ENCODE assay signal across 19 cellular contexts in the genomic region with DNA sequence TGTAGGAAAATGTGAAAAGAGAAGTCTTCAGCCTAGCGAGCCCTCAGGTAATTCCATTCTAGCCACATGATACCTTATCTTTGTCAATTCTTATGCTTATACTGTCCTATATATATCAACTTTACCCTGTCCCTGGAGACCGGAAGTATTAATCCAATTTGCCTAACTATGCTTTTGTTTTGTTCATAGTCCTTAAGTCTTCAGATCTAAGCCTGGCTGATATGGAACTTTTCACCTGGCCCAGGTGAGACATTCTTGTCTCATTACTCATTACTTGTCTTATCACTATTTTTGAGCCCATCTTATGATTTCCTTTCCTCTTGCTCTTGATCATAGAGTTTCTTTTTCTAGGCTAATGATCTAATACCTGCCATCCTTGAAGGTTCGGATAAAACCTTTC.
DNase-seq lines count a peak whose midpoint lies in the region; FAIRE-seq and TF ChIP-seq lines count a peak whose summit lies in the region.
"Had no signal": no experiment of that assay in that cellular context is flagged by ENCODE, and none has a peak within 500 bp of the region (broad histone marks: within the 10 kb centered on the region; RNA-seq: fewer than 3 reads in every experiment).

No MANE protein-coding gene starts in this region.

- H3K4me2 ChIP-seq in H1 (ENCODE audit: insufficient read depth in 1 of 2, low read depth in 2 of 2, low read length in 2 of 2) = no peak overlapping the region
- no peak overlapping the region for H3K4me2 ChIP-seq in mesendoderm (ENCODE audit: low read length)
- H3K4me2 ChIP-seq: A549 had no signal

- H3K4me3 ChIP-seq in H1 (ENCODE audit: extremely low read depth in 1 of 4, insufficient read depth in 2 of 4, low read depth in 3 of 4, low read length in 4 of 4) (no peak overlapping the region), mesendoderm (ENCODE audit: low read length) (no peak overlapping the region)
- H3K4me3 ChIP-seq: A549 had no signal

- TF ChIP-seq RAD21 in H1 (IDR thresholded peaks at IDR 0.05 in 1 of 2, conservative IDR thresholded peaks at IDR 0.05 in 1 of 2; ENCODE audit: low read depth in 2 of 2, low read length in 2 of 2) = no peak

- TF ChIP-seq POLR2A in H1 (IDR thresholded peaks at IDR 0.05; ENCODE audit: control extremely low read depth in 1 of 2, low read depth in 2 of 2, low read length in 2 of 2) = no peak

- H3K9ac ChIP-seq in H1 (replicated peaks in 1 of 4; ENCODE audit: extremely low read depth in 1 of 4, low read depth in 3 of 4, low read length in 3 of 4) (no peak overlapping the region), mesendoderm (ENCODE audit: low read length) (no peak overlapping the region)

- H3K23ac ChIP-seq in H1 (ENCODE audit: insufficient read length) (no peak overlapping the region), mesendoderm (ENCODE audit: low read length) (no peak overlapping the region)

- TF ChIP-seq EP300 in H1 (IDR thresholded peaks at IDR 0.05; ENCODE audit: borderline replicate concordance in 1 of 2, low read depth in 2 of 2, low read length in 2 of 2) = no peak

- no peaks in the 10 kb centered on the region for H3K79me1 ChIP-seq in H1 (ENCODE audit: low read depth, low read length)
- no peaks in the 10 kb centered on the region for H3K79me1 ChIP-seq in mesendoderm (ENCODE audit: low read length)

- H4K8ac ChIP-seq in H1 (ENCODE audit: extremely low read depth, insufficient read depth, low read length) (no peak overlapping the region), mesendoderm (ENCODE audit: low read depth, low read length) (no peak overlapping the region)

- H4K5ac ChIP-seq in H1 (ENCODE audit: insufficient read length, low read depth, low read length) (no peak overlapping the region), mesendoderm (ENCODE audit: low read length) (no peak overlapping the region)

- no peaks in the 10 kb centered on the region for H3K9me3 ChIP-seq in H1 (ENCODE audit: insufficient read depth in 2 of 2, low read depth in 1 of 2, low read length in 1 of 2)
- H3K9me3 ChIP-seq: A549, Caco-2 had no signal

- H3K27ac ChIP-seq in H1 (ENCODE audit: low read depth, low read length) (no peak overlapping the region), mesendoderm (ENCODE audit: low read depth, low read length) (no peak overlapping the region)
- H3K27ac ChIP-seq: 22Rv1, A549, C4-2B had no signal

- H2AK5ac ChIP-seq in H1 (ENCODE audit: low read depth, low read length) (no peak overlapping the region), mesendoderm (ENCODE audit: low read length) (no peak overlapping the region)

- no peaks in the 10 kb centered on the region for H3K9me3 Mint-ChIP-seq in chondrocyte (ENCODE audit: low read depth)
- H3K9me3 Mint-ChIP-seq: CD4-positive, alpha-beta T cell; IgD-negative memory B cell had no signal

- H2BK120ac ChIP-seq in H1 (replicated peaks; ENCODE audit: low read depth, low read length) (no peak overlapping the region), mesendoderm (ENCODE audit: low read depth, low read length) (no peak overlapping the region)

- no peak overlapping the region for H2AFZ ChIP-seq in H1 (ENCODE audit: low read length)

- H3K4me1 ChIP-seq in H1 (replicated peaks in 1 of 4; ENCODE audit: control insufficient read depth in 3 of 4, insufficient read depth in 4 of 4, low read length in 3 of 4) = peaks cover 0 to 12% (median 1%) of the 10 kb centered on the region in 4 experiments; a peak in 2 of 7 replicates
- H3K4me1 ChIP-seq in mesendoderm (ENCODE audit: control insufficient read depth, low read depth, low read length) = peaks cover 16% of the 10 kb centered on the region
- H3K4me1 ChIP-seq: A549 had no signal

- peak; percentile 23 for DNase-seq in NCI-H82 (lab: John Stamatoyannopoulos, UW)
- no peak for DNase-seq in NCI-H82 treated with DMSO at 0.1 percent for 48 hours (lab: John Stamatoyannopoulos, UW; ENCODE audit: unreplicated experiment)
- no peak for DNase-seq in H1 (ENCODE audit: low read depth in 1 of 2, low spot score in 2 of 2)
- DNase-seq in mesendoderm = peak; percentile 96
- no peak for DNase-seq in chondrocyte (ENCODE audit: low spot score)
- no peak for DNase-seq in activated naive CD4-positive, alpha-beta T cell treated with Interleukin-2 at 50 U/mL for 16 hours
- DNase-seq in NCI-H524 treated with DMSO at 0.1 percent for 48 hours (lab: John Stamatoyannopoulos, UW) = no peak
- DNase-seq: AML-193; Caco-2; CD4-positive, alpha-beta T cell had no signal

- no peaks in the 10 kb centered on the region for H3K36me3 Mint-ChIP-seq in chondrocyte (ENCODE audit: low read depth)
- H3K36me3 Mint-ChIP-seq: IgD-negative memory B cell had no signal

- H2BK15ac ChIP-seq in H1 (ENCODE audit: low read length) (no peak overlapping the region), mesendoderm (replicated peaks; ENCODE audit: low read depth) (no peak overlapping the region)

- H3K4me3 Mint-ChIP-seq in chondrocyte (ENCODE audit: unreplicated experiment) = no peak overlapping the region
- H3K4me3 Mint-ChIP-seq: CD4-positive, alpha-beta T cell; IgD-negative memory B cell had no signal

- no peak overlapping the region for H3K14ac ChIP-seq in H1 (ENCODE audit: insufficient read length)

- H4K91ac ChIP-seq in H1 (replicated peaks; ENCODE audit: insufficient read length, low read length) = no peak overlapping the region

- no peak overlapping the region for H2BK20ac ChIP-seq in H1 (ENCODE audit: low read length)

- H2BK5ac ChIP-seq in H1 (ENCODE audit: low read depth, low read length) (no peak overlapping the region), mesendoderm (ENCODE audit: low read length) (no peak overlapping the region)

- H3K27me3 ChIP-seq in H1 (replicated peaks in 1 of 4; ENCODE audit: control insufficient read depth in 3 of 4, extremely low read depth in 1 of 4, insufficient read depth in 3 of 4, low read length in 3 of 4) (no peaks in the 10 kb centered on the region), mesendoderm (ENCODE audit: insufficient read depth, low read length, poor library complexity) (no peaks in the 10 kb centered on the region)

- TF ChIP-seq CTCF in H1 (IDR thresholded peaks at IDR 0.05; ENCODE audit: control extremely low read depth in 1 of 3, insufficient read depth in 1 of 3, low read depth in 1 of 3, low read length in 3 of 3) = no peak
- TF ChIP-seq CTCF in chondrocyte (IDR thresholded peaks at IDR 0.05) = no peak

- no peaks in the 10 kb centered on the region for H3K4me1 Mint-ChIP-seq in chondrocyte (ENCODE audit: low read depth)
- H3K4me1 Mint-ChIP-seq: IgD-negative memory B cell had no signal

- no peaks in the 10 kb centered on the region for H3K23me2 ChIP-seq in H1 (ENCODE audit: low read depth, low read length)

- no peak overlapping the region for H3K27ac Mint-ChIP-seq in chondrocyte (ENCODE audit: unreplicated experiment)
- H3K27ac Mint-ChIP-seq: CD4-positive, alpha-beta T cell; IgD-negative memory B cell had no signal

- POLR2A ChIA-PET in H1 (lab: Charles Lee; ENCODE audit: partially characterized antibody) = no interaction called here

- no peak overlapping the region for H3K18ac ChIP-seq in H1 (ENCODE audit: extremely low read depth, low read length)
- H3K18ac ChIP-seq in mesendoderm (ENCODE audit: low read length) = no peak overlapping the region

- H3K56ac ChIP-seq in H1 (replicated peaks; ENCODE audit: insufficient read length, low read depth, low read length) = no peak overlapping the region
- H3K56ac ChIP-seq in mesendoderm (ENCODE audit: low read length) = no peak overlapping the region

- H3K36me3 ChIP-seq in H1 (ENCODE audit: control insufficient read depth in 2 of 4, insufficient read depth in 4 of 4, low read length in 3 of 4) = no peaks in the 10 kb centered on the region
- H3K36me3 ChIP-seq in mesendoderm (ENCODE audit: control insufficient read depth, insufficient read depth, low read length) = no peaks in the 10 kb centered on the region

- no peaks in the 10 kb centered on the region for H4K20me1 ChIP-seq in H1 (replicated peaks in 1 of 2; ENCODE audit: control insufficient read depth in 1 of 2, insufficient read depth in 2 of 2, low read length in 2 of 2)

- H3K27me3 Mint-ChIP-seq in chondrocyte (ENCODE audit: low read depth) = peaks cover 2% of the 10 kb centered on the region

- 91% methylated on average over 3 of the region's 3 CpGs; no CpG with 5 or more reads in 1 of the 2 experiments for WGBS in H1 (ENCODE audit: extremely low coverage in 1 of 2, insufficient coverage in 1 of 2, insufficient read length in 1 of 2, insufficient replicate concordance in 2 of 2, low coverage in 1 of 2, low lambda C conversion rate in 2 of 2, missing lambda C conversion rate in 1 of 2), 2 experiments
- WGBS in mesendoderm (ENCODE audit: extremely low coverage, insufficient coverage, low lambda C conversion rate) = no CpG with 5 or more reads among the region's 3 CpGs

- H2BK12ac ChIP-seq in H1 (ENCODE audit: low read depth, low read length) = no peak overlapping the region

- no peak overlapping the region for H3K4ac ChIP-seq in H1 (replicated peaks; ENCODE audit: insufficient read length, low read depth, low read length)
- H3K4ac ChIP-seq in mesendoderm (ENCODE audit: low read depth, low read length) = no peak overlapping the region

- H3K79me2 ChIP-seq in H1 (ENCODE audit: control insufficient read depth in 1 of 2, insufficient read depth in 2 of 2, low read length in 2 of 2) (no peaks in the 10 kb centered on the region; a peak in 1 of 4 replicates), mesendoderm (ENCODE audit: control insufficient read depth, insufficient read depth, low read length) (no peaks in the 10 kb centered on the region)

- no peak for FAIRE-seq in H1 (lab: Jason Lieb, UNC)
- FAIRE-seq: A549, D721Med, GM12891, GM19239, H54, HepG2 had no signal

- CTCF ChIA-PET in H1 (lab: Charles Lee; ENCODE audit: partially characterized antibody) = interaction anchor here (0.7 to 1.3 kb wide), 3 partner anchors 12 to 72 kb away, joined by 3 read pairs; no protein-coding TSS in a partner anchor

TF ChIP-seq in H1, 55 proteins besides CTCF, POLR2A, EP300 and RAD21:
- TF ChIP-seq SRF (IDR thresholded peaks at IDR 0.05; ENCODE audit: low read depth, low read length) = no peak
- peak; percentile 35; the same call in 1 of the 2 replicates for TF ChIP-seq JUND (IDR thresholded peaks at IDR 0.05; ENCODE audit: low read length)
- TF ChIP-seq BCL11A (IDR thresholded peaks at IDR 0.05; ENCODE audit: low read depth in 2 of 2, low read length in 2 of 2) = no peak
- no peak for TF ChIP-seq POLR2AphosphoS5 (IDR thresholded peaks at IDR 0.05; ENCODE audit: low read depth, low read length)
- TF ChIP-seq RFX5 (IDR thresholded peaks at IDR 0.05; ENCODE audit: borderline replicate concordance, low read depth, low read length) = no peak
- no peak for TF ChIP-seq SIX5 (IDR thresholded peaks at IDR 0.05; ENCODE audit: low read depth, low read length)

Comparison
In these comparisons a context has a peak if more than half of its experiments do, and no peak if none do; other contexts are left out.
1. DNase-seq: peak in NCI-H82 (single experiment) and mesendoderm (single experiment); none in NCI-H82 treated with DMSO at 0.1 percent for 48 hours (single experiment), H1 (0 of 2), chondrocyte (single experiment), activated naive CD4-positive, alpha-beta T cell treated with Interleukin-2 at 50 U/mL for 16 hours (single experiment) and NCI-H524 treated with DMSO at 0.1 percent for 48 hours (single experiment).